Comparison of ENCODE assay signal across 3 cellular contexts in the genomic region with DNA sequence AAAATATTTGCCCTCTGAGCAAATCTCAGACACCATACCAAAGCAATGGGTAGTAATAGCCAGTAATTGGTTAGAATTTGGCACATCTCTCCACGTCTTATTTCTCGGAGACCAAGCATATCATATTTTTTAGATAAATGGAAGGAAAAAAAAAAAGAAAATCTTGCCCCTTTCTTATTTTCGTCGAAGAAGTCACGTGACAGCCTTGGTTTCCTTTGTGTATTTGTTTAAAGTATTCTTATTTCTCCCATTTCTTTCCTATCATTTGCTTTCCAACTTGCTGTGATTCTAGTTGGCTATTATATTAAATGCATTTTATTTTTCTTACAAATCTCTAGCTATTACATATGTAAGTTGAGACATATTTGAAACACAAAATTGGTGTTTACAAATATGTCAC.
TF ChIP-seq lines count a peak whose summit lies in the region.

No MANE protein-coding gene starts in this region.

TF ChIP-seq in HepG2, 621 proteins besides CTCF, POLR2A, EP300 and RAD21:
- TF ChIP-seq ZFAT (CRISPR knock-in tag; conservative IDR thresholded peaks at IDR 0.05) = no peak
- peak; percentile 68; the same call in 1 of the 2 replicates for TF ChIP-seq RAD51 (IDR thresholded peaks at IDR 0.05; ENCODE audit: borderline replicate concordance)

TF ChIP-seq in GM12878, 131 proteins besides CTCF, POLR2A, EP300 and RAD21:
- no peak for TF ChIP-seq NR2F1 (conservative IDR thresholded peaks at IDR 0.05)
- TF ChIP-seq ZBED1 (IDR thresholded peaks at IDR 0.05; ENCODE audit: borderline replicate concordance) = no peak
- TF ChIP-seq RAD51 (IDR thresholded peaks at IDR 0.05) = peak; percentile 54; the same call in 1 of the 2 replicates
TF ChIP-seq in GM12878: peak in this region for 1.

TF ChIP-seq in K562, 482 proteins besides CTCF, POLR2A, EP300 and RAD21:
- TF ChIP-seq, protein P1, sequence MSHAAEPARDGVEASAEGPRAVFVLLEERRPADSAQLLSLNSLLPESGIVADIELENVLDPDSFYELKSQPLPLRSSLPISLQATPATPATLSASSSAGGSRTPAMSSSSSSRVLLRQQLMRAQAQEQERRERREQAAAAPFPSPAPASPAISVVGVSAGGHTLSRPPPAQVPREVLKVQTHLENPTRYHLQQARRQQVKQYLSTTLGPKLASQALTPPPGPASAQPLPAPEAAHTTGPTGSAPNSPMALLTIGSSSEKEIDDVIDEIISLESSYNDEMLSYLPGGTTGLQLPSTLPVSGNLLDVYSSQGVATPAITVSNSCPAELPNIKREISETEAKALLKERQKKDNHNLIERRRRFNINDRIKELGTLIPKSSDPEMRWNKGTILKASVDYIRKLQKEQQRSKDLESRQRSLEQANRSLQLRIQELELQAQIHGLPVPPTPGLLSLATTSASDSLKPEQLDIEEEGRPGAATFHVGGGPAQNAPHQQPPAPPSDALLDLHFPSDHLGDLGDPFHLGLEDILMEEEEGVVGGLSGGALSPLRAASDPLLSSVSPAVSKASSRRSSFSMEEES (CRISPR knock-in tag; IDR thresholded peaks at IDR 0.05) = peak; percentile 42
- TF ChIP-seq ZNF445 (CRISPR knock-in tag; IDR thresholded peaks at IDR 0.05; ENCODE audit: low read depth) = no peak
- no peak for TF ChIP-seq RNF2 (IDR thresholded peaks at IDR 0.05)
